Comparison of ENCODE assay signal across 8 cellular contexts in genomic region chr15:34342737-34343575, GRCh38. TPM values are rescaled to one million over a fixed set of nuclear protein-coding genes. Genes with fewer than 3 reads are reported as not detected.
A peak's percentile ranks its signal among the peaks of the same experiment; 100 is the strongest.
DNase-seq lines count a peak whose midpoint lies in the region; ATAC-seq and TF ChIP-seq lines count a peak whose summit lies in the region.

Gene NOP10, minus strand, starts transcription at chr15:34343136. Its CDS starts 63 bp downstream, at chr15:34343073.
Gene NUTM1, plus strand, starts transcription at chr15:34343315. Its CDS starts 382 bp downstream, at chr15:34343697.

- peak within 1 kb of the TSS; percentile 85 for H3K27ac ChIP-seq in C4-2B
- peak within 1 kb of the TSS; percentile 80 to 82 for H3K27ac ChIP-seq in liver (ENCODE audit: low read depth in 1 of 2, low read length in 2 of 2)

- peaks cover 30% of the 10 kb centered on the region for H3K36me3 Mint-ChIP-seq in activated CD4-positive, alpha-beta T cell treated with anti-CD3 and anti-CD28 coated beads, Interleukin-2, amount 10 ng/mL, durations not matched to agents 24 days and 14 days (ENCODE audit: low read depth)

- peaks cover 0 to 8% (median 6%) of the 10 kb centered on the region in 4 donors for H3K4me1 ChIP-seq in liver (ENCODE audit: control insufficient read depth in 4 of 4, insufficient read depth in 4 of 4, low read length in 3 of 4)

- peaks cover 4% of the 10 kb centered on the region for H3K9me3 Mint-ChIP-seq in activated CD4-positive, alpha-beta T cell treated with anti-CD3 and anti-CD28 coated beads, Interleukin-2, amount 10 ng/mL, durations not matched to agents 24 days and 14 days

- 2% methylated on average over 38 of the region's 38 CpGs for WGBS in liver

- no peak within 1 kb of the TSS for H3K4me3 Mint-ChIP-seq in activated CD4-positive, alpha-beta T cell treated with anti-CD3 and anti-CD28 coated beads, Interleukin-2, amount 10 ng/mL, durations not matched to agents 24 days and 14 days

- DNase-seq in NCI-H526 (lab: John Stamatoyannopoulos, UW): peak; percentile 86 to 94
- DNase-seq in activated CD4-positive, alpha-beta T cell treated with anti-CD3 and anti-CD28 coated beads, Interleukin-2, amount 10 ng/mL, durations not matched to agents 24 days and 14 days: peak; percentile 98
- peak; percentile 96 for DNase-seq in dermis blood vessel endothelial cell
- DNase-seq in stimulated activated CD4-positive, alpha-beta T cell treated with anti-CD3 and anti-CD28 coated beads, Interleukin-4, amount 100 ng/mL, for 1 hour: peak; percentile 96

- TF ChIP-seq CTCF in C4-2B (conservative IDR thresholded peaks at IDR 0.05): peak; percentile 97
- peak; percentile 95 for TF ChIP-seq CTCF in liver (IDR thresholded peaks at IDR 0.05; ENCODE audit: low read depth, low read length, missing input control)

- H3K4me1 Mint-ChIP-seq in activated CD4-positive, alpha-beta T cell treated with anti-CD3 and anti-CD28 coated beads, Interleukin-2, amount 10 ng/mL, durations not matched to agents 24 days and 14 days: peaks cover 16% of the 10 kb centered on the region

- peak within 1 kb of the TSS; percentile 71 to 93 (median 93) for H3K4me3 ChIP-seq in liver (ENCODE audit: low read depth in 1 of 3, low read length in 3 of 3)

- intact Hi-C loops in activated CD4-positive, alpha-beta T cell treated with anti-CD3 and anti-CD28 coated beads, Interleukin-2, amount 10 ng/mL, durations not matched to agents 24 days and 14 days (cut with micrococcal nuclease): loop anchor here (1.0 kb wide), 1 partner anchor 24 kb away; the partner anchor contains the start of gene LPCAT4

- ATAC-seq in GM19324 (IDR thresholded peaks at IDR 0.05; ENCODE audit: low FRiP score, unreplicated experiment): peak; percentile 81
- peak; percentile 82 for ATAC-seq in HG03460 (IDR thresholded peaks at IDR 0.05; ENCODE audit: unreplicated experiment)

- peaks cover 0 to 2% (median 0%) of the 10 kb centered on the region in 4 donors for H3K27me3 ChIP-seq in liver (ENCODE audit: control insufficient read depth in 4 of 4, insufficient read depth in 4 of 4, low read length in 3 of 4)

- H3K9me3 ChIP-seq in liver (ENCODE audit: control insufficient read depth in 4 of 4, low read length in 3 of 4): no peaks in the 10 kb centered on the region

- H3K36me3 ChIP-seq in liver (ENCODE audit: control insufficient read depth in 4 of 4, insufficient read depth in 3 of 4, low read depth in 1 of 4, low read length in 3 of 4): peaks cover 0 to 6% (median 1%) of the 10 kb centered on the region in 4 donors

- TF ChIP-seq RAD21 in liver (IDR thresholded peaks at IDR 0.05): peak; percentile 87 to 91

- peak within 1 kb of the TSS; percentile 7 to 88 for H3K9ac ChIP-seq in liver (ENCODE audit: low read depth in 1 of 2, low read length in 2 of 2)

- peak within 1 kb of the TSS; percentile 64 for H3K27ac Mint-ChIP-seq in activated CD4-positive, alpha-beta T cell treated with anti-CD3 and anti-CD28 coated beads, Interleukin-2, amount 10 ng/mL, durations not matched to agents 24 days and 14 days

- no peaks in the 10 kb centered on the region for H3K27me3 Mint-ChIP-seq in activated CD4-positive, alpha-beta T cell treated with anti-CD3 and anti-CD28 coated beads, Interleukin-2, amount 10 ng/mL, durations not matched to agents 24 days and 14 days

TF ChIP-seq in liver, 16 proteins besides CTCF, POLR2A, EP300 and RAD21:
- TF ChIP-seq ZBTB33 (IDR thresholded peaks at IDR 0.05): no peak
- peak; percentile 49 for TF ChIP-seq FOXA1 (IDR thresholded peaks at IDR 0.05)
- TF ChIP-seq JUND (IDR thresholded peaks at IDR 0.05): peak in 1 of 2 donors; percentile 40
- TF ChIP-seq SP1 (IDR thresholded peaks at IDR 0.05): peak; percentile 52
- peak; percentile 32 for TF ChIP-seq TAF1 (conservative IDR thresholded peaks at IDR 0.05)
- peak; percentile 88 to 97 for TF ChIP-seq GABPA (IDR thresholded peaks at IDR 0.05 in 1 of 2, conservative IDR thresholded peaks at IDR 0.05 in 1 of 2)
- peak; percentile 27 to 33 for TF ChIP-seq RXRA (IDR thresholded peaks at IDR 0.05)
- no peak for TF ChIP-seq FOXA2 (IDR thresholded peaks at IDR 0.05)
- no peak for TF ChIP-seq ATF3 (IDR thresholded peaks at IDR 0.05)
- TF ChIP-seq MAX (IDR thresholded peaks at IDR 0.05): peak; percentile 98
- no peak for TF ChIP-seq HNF4G (IDR thresholded peaks at IDR 0.05)
- TF ChIP-seq REST (IDR thresholded peaks at IDR 0.05): no peak
- TF ChIP-seq NR2F2 (IDR thresholded peaks at IDR 0.05): peak; percentile 17
- peak; percentile 79 to 93 for TF ChIP-seq EGR1 (IDR thresholded peaks at IDR 0.05; ENCODE audit: low read depth in 2 of 2)
- peak; percentile 77 for TF ChIP-seq YY1 (IDR thresholded peaks at IDR 0.05)

RNA-seq across cellular contexts. Expression of gene NOP10, which starts in this region (rescaled TPM):
- total RNA-seq in activated CD4-positive, alpha-beta T cell treated with anti-CD3 and anti-CD28 coated beads, Interleukin-2, amount 10 ng/mL, durations not matched to agents 24 days and 14 days: 238 and 250 TPM in 2 replicates
- total RNA-seq in dermis blood vessel endothelial cell (181 and 222 TPM in 2 replicates), liver (100 to 1,000 TPM; 104 to 105 TPM)
- 100 to 1,000 TPM; 145 to 223 TPM for polyA plus RNA-seq in liver

RNA-seq across cellular contexts. Expression of gene NUTM1, which starts in this region (rescaled TPM):
- total RNA-seq in activated CD4-positive, alpha-beta T cell treated with anti-CD3 and anti-CD28 coated beads, Interleukin-2, amount 10 ng/mL, durations not matched to agents 24 days and 14 days: not detected in 2 replicates
- total RNA-seq in dermis blood vessel endothelial cell: not detected in 2 replicates
- total RNA-seq in liver: not detected
- not detected for polyA plus RNA-seq in liver

Comparison
In these comparisons a context has a peak if more than half of its experiments do, and no peak if none do; other contexts are left out.
1. Peak in every context shown above with its lines: DNase-seq, ATAC-seq, H3K4me3 ChIP-seq and H3K27ac ChIP-seq.